Comparison of ENCODE assay signal across 20 cellular contexts in genomic region chr7:47330026-47330425, GRCh38.
DNase-seq lines count a peak whose midpoint lies in the region; ATAC-seq and TF ChIP-seq lines count a peak whose summit lies in the region.
"Had no signal": no experiment of that assay in that cellular context is flagged by ENCODE, and none has a peak within 500 bp of the region (broad histone marks: within the 10 kb centered on the region; RNA-seq: fewer than 3 reads in every experiment).

No MANE protein-coding gene starts in this region.

- H3K79me2 ChIP-seq in SK-N-SH (ENCODE audit: insufficient read depth) (no peaks in the 10 kb centered on the region), neural progenitor cell (ENCODE audit: low read depth) (no peaks in the 10 kb centered on the region)

- POLR2A ChIA-PET in SK-N-SH (lab: Yijun Ruan, JAX): no interaction called here

- no peaks in the 10 kb centered on the region for H3K27me3 ChIP-seq in SK-N-SH (ENCODE audit: insufficient read depth)
- H3K27me3 ChIP-seq in esophagus muscularis mucosa: no peaks in the 10 kb centered on the region
- no peaks in the 10 kb centered on the region for H3K27me3 ChIP-seq in neural progenitor cell

- TF ChIP-seq RAD21 in SK-N-SH (IDR thresholded peaks at IDR 0.05; ENCODE audit: low read length): peak; percentile 14; the same call in 1 of the 2 replicates

- no peak overlapping the region for H2AFZ ChIP-seq in SK-N-SH (ENCODE audit: low read depth)
- H2AFZ ChIP-seq in neural progenitor cell (replicated peaks): no peak overlapping the region

- no peaks in the 10 kb centered on the region for H3K9me3 ChIP-seq in SK-N-SH
- no peaks in the 10 kb centered on the region for H3K9me3 ChIP-seq in esophagus muscularis mucosa
- H3K9me3 ChIP-seq in neural progenitor cell (ENCODE audit: low read depth): no peaks in the 10 kb centered on the region
- H3K9me3 ChIP-seq: prostate gland had no signal

- H3K27me3 Mint-ChIP-seq in neural progenitor cell (ENCODE audit: insufficient read depth, low read depth): peaks cover 3% of the 10 kb centered on the region
- no peaks in the 10 kb centered on the region for H3K27me3 Mint-ChIP-seq in type B pancreatic cell
- H3K27me3 Mint-ChIP-seq: B cell had no signal

- H3K27ac ChIP-seq in SK-N-SH (ENCODE audit: low read depth in 2 of 2, low read length in 1 of 2) (no peak overlapping the region), esophagus muscularis mucosa (replicated peaks in 1 of 4) (peak overlapping the region in 1 of 4 donors; percentile 75), neural progenitor cell (no peak overlapping the region)
- H3K27ac ChIP-seq: 22Rv1 had no signal

- H3K9me2 ChIP-seq in SK-N-SH: no peaks in the 10 kb centered on the region

- TF ChIP-seq EP300 in SK-N-SH (IDR thresholded peaks at IDR 0.05; ENCODE audit: borderline replicate concordance in 1 of 2, low read depth in 1 of 2, low read length in 1 of 2) (no peak), esophagus muscularis mucosa (IDR thresholded peaks at IDR 0.05) (no peak)

- TF ChIP-seq CTCF in SK-N-SH (IDR thresholded peaks at IDR 0.05) (no peak), esophagus muscularis mucosa (IDR thresholded peaks at IDR 0.05) (no peak), neural progenitor cell (IDR thresholded peaks at IDR 0.05) (no peak), type B pancreatic cell (conservative IDR thresholded peaks at IDR 0.05) (no peak)

- DNase-seq in SK-N-SH: no peak
- peak; percentile 77 for DNase-seq in esophagus muscularis mucosa (ENCODE audit: extremely low spot score)
- no peak for DNase-seq in neural progenitor cell (ENCODE audit: low spot score)
- DNase-seq in type B pancreatic cell (ENCODE audit: extremely low spot score, unreplicated experiment): no peak
- no peak for DNase-seq in DMS153 treated with DMSO at 0.1 percent for 48 hours (lab: John Stamatoyannopoulos, UW; ENCODE audit: unreplicated experiment)
- no peak for DNase-seq in nucleus accumbens (lab: John Stamatoyannopoulos, UW)
- DNase-seq: activated CD4-positive, alpha-beta T cell treated with anti-CD3 and anti-CD28 coated beads, Interleukin-2, amount 50 U/mL, for 48 hours; activated T-cell treated with anti-CD3 and anti-CD28 coated beads for 4 hours; amniotic stem cell; central memory CD4-positive, alpha-beta T cell; naive thymus-derived CD4-positive, alpha-beta T cell; NCI-H1105; NCI-H69; SIG-M5 had no signal

- H3K9ac ChIP-seq in SK-N-SH: no peak overlapping the region
- H3K9ac ChIP-seq in neural progenitor cell: no peak overlapping the region

- peaks cover 1% of the 10 kb centered on the region for H3K36me3 Mint-ChIP-seq in neural progenitor cell
- peaks cover 4% of the 10 kb centered on the region for H3K36me3 Mint-ChIP-seq in type B pancreatic cell
- H3K36me3 Mint-ChIP-seq: naive thymus-derived CD4-positive, alpha-beta T cell had no signal

- H3K36me3 ChIP-seq in SK-N-SH (replicated peaks in 1 of 2; ENCODE audit: control insufficient read depth in 1 of 2, insufficient read depth in 2 of 2, low read length in 1 of 2) (peaks cover 0 to 51% of the 10 kb centered on the region in 2 experiments), esophagus muscularis mucosa (peaks cover 0 to 4% (median 0%) of the 10 kb centered on the region in 4 donors), neural progenitor cell (no peaks in the 10 kb centered on the region)
- H3K36me3 ChIP-seq: prostate gland had no signal

- no peak overlapping the region for H3K4me2 ChIP-seq in SK-N-SH
- no peak overlapping the region for H3K4me2 ChIP-seq in neural progenitor cell

- H3K4me1 ChIP-seq in SK-N-SH (ENCODE audit: control insufficient read depth in 1 of 2, insufficient read depth in 2 of 2, low read depth in 1 of 2, low read length in 1 of 2) (peaks cover 29 to 47% of the 10 kb centered on the region in 2 experiments), esophagus muscularis mucosa (peaks cover 52 to 69% (median 61%) of the 10 kb centered on the region in 4 donors), neural progenitor cell (peaks cover 46% of the 10 kb centered on the region)

- no peaks in the 10 kb centered on the region; the same call in 1 of the 2 replicates for H4K20me1 ChIP-seq in SK-N-SH (ENCODE audit: insufficient read depth)
- peaks cover 19% of the 10 kb centered on the region for H4K20me1 ChIP-seq in neural progenitor cell (ENCODE audit: low read depth)

- peaks cover 16% of the 10 kb centered on the region for H3F3A ChIP-seq in SK-N-SH (replicated peaks; ENCODE audit: insufficient read depth)
- peaks cover 26% of the 10 kb centered on the region for H3F3A ChIP-seq in neural progenitor cell (ENCODE audit: low read depth)

- intact Hi-C loops in esophagus muscularis mucosa (cut with DNase I): no loop called here

- peak overlapping the region; percentile 88 for H3K27ac Mint-ChIP-seq in neural progenitor cell
- H3K27ac Mint-ChIP-seq in type B pancreatic cell: peak overlapping the region; percentile 61
- H3K27ac Mint-ChIP-seq: B cell; T-helper 1 cell treated with Interleukin-12 subunit alpha and Interleukin-12 subunit beta and Interleukin-4 antibody, amounts not matched to agents 30 μg/mL and 1 μg/mL, for 36 hours had no signal

- ATAC-seq in SK-N-SH treated with all-trans-retinoic acid at 6 μM for 48 hours (no peak), HG02642 (IDR thresholded peaks at IDR 0.05; ENCODE audit: poor library complexity, unreplicated experiment) (no peak)
- ATAC-seq: naive thymus-derived CD4-positive, alpha-beta T cell had no signal

- 95% methylated on average over 5 of the region's 6 CpGs for WGBS in SK-N-SH (ENCODE audit: low lambda C conversion rate)
- WGBS in esophagus muscularis mucosa: 71% methylated on average over 5 of the region's 6 CpGs

- H3K4me3 ChIP-seq in SK-N-SH (ENCODE audit: low read depth in 2 of 2, low read length in 1 of 2) (no peak overlapping the region), esophagus muscularis mucosa (no peak overlapping the region), neural progenitor cell (no peak overlapping the region)
- H3K4me3 ChIP-seq: prostate gland had no signal

- H3K4me1 Mint-ChIP-seq in neural progenitor cell (peaks cover 72% of the 10 kb centered on the region), type B pancreatic cell (ENCODE audit: unreplicated experiment) (peaks cover 57% of the 10 kb centered on the region)
- H3K4me1 Mint-ChIP-seq: B cell; naive thymus-derived CD4-positive, alpha-beta T cell had no signal

- no peak overlapping the region for H3K4me3 Mint-ChIP-seq in neural progenitor cell
- H3K4me3 Mint-ChIP-seq in type B pancreatic cell: no peak overlapping the region
- H3K4me3 Mint-ChIP-seq: B cell; naive thymus-derived CD4-positive, alpha-beta T cell; T-helper 1 cell treated with Interleukin-12 subunit alpha and Interleukin-12 subunit beta and Interleukin-4 antibody, amounts not matched to agents 30 μg/mL and 1 μg/mL, for 36 hours had no signal

- no peak for TF ChIP-seq POLR2A in esophagus muscularis mucosa (IDR thresholded peaks at IDR 0.05; ENCODE audit: low read depth)

- H3K9me3 Mint-ChIP-seq in neural progenitor cell (no peaks in the 10 kb centered on the region), type B pancreatic cell (no peaks in the 10 kb centered on the region)
- H3K9me3 Mint-ChIP-seq: naive thymus-derived CD4-positive, alpha-beta T cell; T-helper 1 cell treated with Interleukin-12 subunit alpha and Interleukin-12 subunit beta and Interleukin-4 antibody, amounts not matched to agents 30 μg/mL and 1 μg/mL, for 36 hours had no signal

- CTCF ChIA-PET in SK-N-SH (lab: Yijun Ruan, JAX): interaction anchor here (1.7 to 2.1 kb wide), 2 partner anchors 64 to 106 kb away, joined by 6 to 8 read pairs; no protein-coding TSS in a partner anchor

TF ChIP-seq in SK-N-SH, 30 proteins besides CTCF, POLR2A, EP300 and RAD21 (continues in another document):
- TF ChIP-seq TCF12 (IDR thresholded peaks at IDR 0.05): no peak
- no peak for TF ChIP-seq SIN3A (IDR thresholded peaks at IDR 0.05; ENCODE audit: borderline replicate concordance, low read depth, low read length)
- TF ChIP-seq MAX (IDR thresholded peaks at IDR 0.05; ENCODE audit: low read depth): no peak
- TF ChIP-seq FOSL2 (IDR thresholded peaks at IDR 0.05; ENCODE audit: borderline replicate concordance, low read depth): no peak

TF ChIP-seq in SK-N-SH treated with all-trans-retinoic acid at 6 μM for 48 hours, 23 proteins besides CTCF, POLR2A, EP300 and RAD21 (continues in another document):
- TF ChIP-seq BACH2 (CRISPR knock-in tag; IDR thresholded peaks at IDR 0.05; ENCODE audit: borderline replicate concordance) (no peak), ISL1 (CRISPR knock-in tag; IDR thresholded peaks at IDR 0.05) (no peak), ZFP3 (CRISPR knock-in tag; IDR thresholded peaks at IDR 0.05) (no peak), TSHZ2 (CRISPR knock-in tag; IDR thresholded peaks at IDR 0.05) (no peak), SNAI2 (CRISPR knock-in tag; IDR thresholded peaks at IDR 0.05) (no peak), ZNF565 (CRISPR knock-in tag; conservative IDR thresholded peaks at IDR 0.05; ENCODE audit: low read depth) (no peak), RARB (CRISPR knock-in tag; IDR thresholded peaks at IDR 0.05) (no peak)
